15 cellular contexts compared by ENCODE assay signal in genomic region chr15:62752687-62753517, GRCh38.
DNase-seq lines count a peak whose midpoint lies in the region; ATAC-seq and TF ChIP-seq lines count a peak whose summit lies in the region.
"Had no signal": no experiment of that assay in that cellular context is flagged by ENCODE, and none has a peak within 500 bp of the region (broad histone marks: within the 10 kb centered on the region; RNA-seq: fewer than 3 reads in every experiment).

No MANE protein-coding gene starts in this region.

- DNase-seq in HCEC 1CT (peak; percentile 57), foreskin fibroblast (peak; percentile 45 to 67), tibial nerve (ENCODE audit: low spot score in 2 of 2) (no peak)
- no peak for DNase-seq in effector CD8-positive, alpha-beta T cell (lab: John Stamatoyannopoulos, UW)
- DNase-seq: activated CD8-positive, alpha-beta T cell treated with anti-CD3 and anti-CD28 coated beads, Interleukin-2, amount 10 ng/mL, durations not matched to agents 7 days and 5 days; MM.1S; mucosa of descending colon; NCI-H2029; NCI-H510A treated with DMSO at 0.1 percent for 48 hours; ovary; stimulated activated naive CD8-positive, alpha-beta T cell treated with anti-CD3 and anti-CD28 coated beads, Interleukin-15, Interleukin-2, amounts not matched to agents 100 U/mL and 50 U/mL, for 24 hours; WERI-Rb-1 had no signal

- WGBS in tibial nerve, 2 donors, result 87 to 89% methylated on average over 6 of the region's 6 CpGs

- H3K4me1 ChIP-seq in tibial nerve, result peaks cover 0 to 31% (median 8%) of the 10 kb centered on the region in 4 donors

- H3K36me3 ChIP-seq in tibial nerve, result peaks cover 0 to 53% (median 0%) of the 10 kb centered on the region in 3 donors
- H3K36me3 ChIP-seq: ovary, WERI-Rb-1 had no signal

- H3K9me3 ChIP-seq in tibial nerve, result no peaks in the 10 kb centered on the region
- H3K9me3 ChIP-seq: mucosa of descending colon, ovary had no signal

- TF ChIP-seq CTCF in foreskin fibroblast (IDR thresholded peaks at IDR 0.05; ENCODE audit: low read depth, low read length) (no peak), tibial nerve (IDR thresholded peaks at IDR 0.05) (no peak)

- no peak for TF ChIP-seq EP300 in tibial nerve (IDR thresholded peaks at IDR 0.05)

- H3K27me3 ChIP-seq in tibial nerve, result no peaks in the 10 kb centered on the region
- H3K27me3 ChIP-seq: ovary had no signal

- peak overlapping the region; percentile 18 for H3K27ac ChIP-seq in temporal lobe (ENCODE audit: low read depth, low read length)
- H3K27ac ChIP-seq in tibial nerve, result no peak overlapping the region
- H3K27ac ChIP-seq: ovary, WERI-Rb-1 had no signal

- TF ChIP-seq POLR2A in tibial nerve (IDR thresholded peaks at IDR 0.05), result no peak

- no peak overlapping the region for H3K4me3 ChIP-seq in foreskin fibroblast (ENCODE audit: low read depth in 1 of 2, low read length in 2 of 2)
- H3K4me3 ChIP-seq in tibial nerve, result no peak overlapping the region
- H3K4me3 ChIP-seq: mucosa of descending colon, ovary had no signal

- ATAC-seq in SK-N-SH treated with all-trans-retinoic acid at 6 μM for 48 hours (peak; percentile 53), GM19324 (IDR thresholded peaks at IDR 0.05; ENCODE audit: low FRiP score, unreplicated experiment) (no peak)
- ATAC-seq: activated CD8-positive, alpha-beta T cell treated with anti-CD3 and anti-CD28 coated beads, Interleukin-2, amount 10 ng/mL, durations not matched to agents 7 days and 5 days; mucosa of descending colon; stimulated activated naive CD8-positive, alpha-beta T cell treated with anti-CD3 and anti-CD28 coated beads, Interleukin-15, Interleukin-2, amounts not matched to agents 100 U/mL and 50 U/mL, for 24 hours had no signal

TF ChIP-seq in SK-N-SH treated with all-trans-retinoic acid at 6 μM for 48 hours, 23 proteins besides CTCF, POLR2A, EP300 and RAD21:
- no peak for TF ChIP-seq ZNF70 (CRISPR knock-in tag; IDR thresholded peaks at IDR 0.05)
- TF ChIP-seq PPARA (CRISPR knock-in tag; IDR thresholded peaks at IDR 0.05; ENCODE audit: borderline replicate concordance), result no peak
- no peak for TF ChIP-seq BACH2 (CRISPR knock-in tag; IDR thresholded peaks at IDR 0.05; ENCODE audit: borderline replicate concordance)
- no peak for TF ChIP-seq POU6F1 (CRISPR knock-in tag; IDR thresholded peaks at IDR 0.05; ENCODE audit: borderline replicate concordance, low read depth)
- TF ChIP-seq RARB (CRISPR knock-in tag; IDR thresholded peaks at IDR 0.05), result no peak
- no peak for TF ChIP-seq ZNF8 (CRISPR knock-in tag; IDR thresholded peaks at IDR 0.05)
- TF ChIP-seq TSHZ2 (CRISPR knock-in tag; IDR thresholded peaks at IDR 0.05), result no peak
- no peak for TF ChIP-seq TOX (CRISPR knock-in tag; IDR thresholded peaks at IDR 0.05; ENCODE audit: borderline replicate concordance)
- TF ChIP-seq CSRNP3 (CRISPR knock-in tag; IDR thresholded peaks at IDR 0.05), result no peak
- no peak for TF ChIP-seq ZFP3 (CRISPR knock-in tag; IDR thresholded peaks at IDR 0.05)

Comparison
In these comparisons a context has a peak if more than half of its experiments do, and no peak if none do; other contexts are left out.
1. DNase-seq: peak in HCEC 1CT (single experiment) and foreskin fibroblast (2 of 2); none in tibial nerve (0 of 2) and effector CD8-positive, alpha-beta T cell (single experiment).